In the genomic region with DNA sequence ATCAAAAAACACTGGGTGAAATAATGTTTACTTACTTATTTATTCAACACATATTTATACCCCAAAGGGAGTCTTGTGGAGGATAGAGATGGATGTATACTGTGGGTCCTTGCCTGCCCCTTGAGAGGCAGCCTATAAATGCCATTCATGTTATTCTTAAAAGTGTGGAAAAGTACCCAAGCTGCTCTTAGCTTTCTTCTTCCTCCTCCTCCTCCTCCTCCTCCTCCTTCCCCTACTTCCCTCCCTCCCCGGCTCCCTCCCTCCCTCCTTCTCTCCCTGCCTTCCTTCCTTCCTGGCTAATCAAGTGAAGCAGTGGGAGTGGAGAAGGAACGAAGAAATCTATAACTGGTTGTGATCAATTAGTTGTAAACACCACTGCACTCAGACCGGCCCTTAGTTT, we compare ENCODE assay signal across 13 cellular contexts. TPM values are rescaled to one million over a fixed set of nuclear protein-coding genes. Genes with fewer than 3 reads are reported as not detected.
DNase-seq lines count a peak whose midpoint lies in the region; ATAC-seq, FAIRE-seq and TF ChIP-seq lines count a peak whose summit lies in the region.
"Had no signal": no experiment of that assay in that cellular context is flagged by ENCODE, and none has a peak within 500 bp of the region (broad histone marks: within the 10 kb centered on the region; RNA-seq: fewer than 3 reads in every experiment).

No MANE protein-coding gene starts in this region.

- POLR2A ChIA-PET in HepG2 (lab: Yijun Ruan, JAX): interaction anchor here (1.1 to 2.4 kb wide), 2 partner anchors 18 to 24 kb away, joined by 3 to 8 read pairs; no protein-coding TSS in a partner anchor

- no peak overlapping the region for H2AFZ ChIP-seq in HepG2 (ENCODE audit: low read length)

- peak overlapping the region in 2 of 3 experiments; percentile 66 to 71; a peak in 3 of 6 replicates for H3K4me3 ChIP-seq in HepG2 (replicated peaks in 1 of 3; ENCODE audit: insufficient read depth in 1 of 3, low read depth in 2 of 3, low read length in 3 of 3)
- H3K4me3 ChIP-seq in right lobe of liver: no peak overlapping the region
- H3K4me3 ChIP-seq in SK-N-MC: no peak overlapping the region; the same call in 1 of the 2 replicates

- no peak overlapping the region for H3K9ac ChIP-seq in HepG2 (ENCODE audit: insufficient read depth, low read depth, low read length)
- H3K9ac ChIP-seq in SK-N-MC (ENCODE audit: insufficient read length): no peak overlapping the region

- CTCF ChIA-PET in HepG2 (lab: Yijun Ruan, JAX; ENCODE audit: low intra/inter-chr PET ratio, low total read pairs): no interaction called here

- peaks cover 24% of the 10 kb centered on the region for H3K4me1 ChIP-seq in HepG2 (ENCODE audit: insufficient read depth, low read length)
- no peaks in the 10 kb centered on the region for H3K4me1 ChIP-seq in right lobe of liver

- H3K4me3 Mint-ChIP-seq in endothelial cell (ENCODE audit: unreplicated experiment): peak overlapping the region; percentile 91
- H3K4me3 Mint-ChIP-seq in stimulated activated naive CD8-positive, alpha-beta T cell treated with anti-CD3 and anti-CD28 coated beads, Interleukin-15, amount 100 ng/mL, for 72 hours: peak overlapping the region; percentile 88 to 94

- BruUV-seq in HepG2 (replicated peaks; lab: Mats Ljungman, UMichigan): no TSS peak

- H3K79me2 ChIP-seq in HepG2 (ENCODE audit: insufficient read depth, low read length): peaks cover 5% of the 10 kb centered on the region

- no peak for TF ChIP-seq EP300 in HepG2 (IDR thresholded peaks at IDR 0.05; ENCODE audit: low read depth in 2 of 2, low read length in 2 of 2)
- TF ChIP-seq EP300 in HepG2 (CRISPR knock-in tag; IDR thresholded peaks at IDR 0.05; ENCODE audit: borderline replicate concordance): no peak

- H3K36me3 Mint-ChIP-seq in endothelial cell (ENCODE audit: low read depth, unreplicated experiment): no peaks in the 10 kb centered on the region
- H3K36me3 Mint-ChIP-seq: CD14-positive monocyte had no signal

- H3K4me2 ChIP-seq in HepG2 (ENCODE audit: low read depth, low read length): peak overlapping the region; percentile 84

- peaks cover 9% of the 10 kb centered on the region for H3K4me1 Mint-ChIP-seq in endothelial cell (ENCODE audit: unreplicated experiment)
- H3K4me1 Mint-ChIP-seq in stimulated activated naive CD8-positive, alpha-beta T cell treated with anti-CD3 and anti-CD28 coated beads, Interleukin-15, amount 100 ng/mL, for 72 hours: no peaks in the 10 kb centered on the region

- DNase-seq in HepG2 (ENCODE audit: low spot score) (no peak), right lobe of liver (no peak), SK-N-MC (ENCODE audit: low read depth, low spot score) (no peak), endothelial cell (ENCODE audit: low spot score) (no peak), ureter (ENCODE audit: low spot score) (no peak), GF-D8 (lab: John Stamatoyannopoulos, UW) (no peak)
- no peak for DNase-seq in stimulated activated naive CD8-positive, alpha-beta T cell treated with anti-CD3 and anti-CD28 coated beads, Interleukin-15, amount 100 ng/mL, for 72 hours
- DNase-seq: central memory CD4-positive, alpha-beta T cell; MM.1S had no signal

- no peaks in the 10 kb centered on the region for H3K27me3 Mint-ChIP-seq in endothelial cell (ENCODE audit: unreplicated experiment)
- H3K27me3 Mint-ChIP-seq in stimulated activated naive CD8-positive, alpha-beta T cell treated with anti-CD3 and anti-CD28 coated beads, Interleukin-15, amount 100 ng/mL, for 72 hours: no peaks in the 10 kb centered on the region

- intact Hi-C loops in HepG2 (cut with micrococcal nuclease; ENCODE audit: unreplicated experiment): no loop called here
- intact Hi-C loops in right lobe of liver (cut with DNase I): no loop called here

- no peak for TF ChIP-seq RAD21 in HepG2 (CRISPR knock-in tag; IDR thresholded peaks at IDR 0.05)

- H4K20me1 ChIP-seq in HepG2 (ENCODE audit: insufficient read depth, low read length): no peaks in the 10 kb centered on the region

- H3K9me3 ChIP-seq in HepG2 (ENCODE audit: low read length) (no peaks in the 10 kb centered on the region), right lobe of liver (no peaks in the 10 kb centered on the region), SK-N-MC (ENCODE audit: low read depth, low read length) (no peaks in the 10 kb centered on the region)
- H3K9me3 ChIP-seq: tibial artery had no signal

- H3K9me3 Mint-ChIP-seq in endothelial cell (ENCODE audit: unreplicated experiment): no peaks in the 10 kb centered on the region
- H3K9me3 Mint-ChIP-seq in stimulated activated naive CD8-positive, alpha-beta T cell treated with anti-CD3 and anti-CD28 coated beads, Interleukin-15, amount 100 ng/mL, for 72 hours: no peaks in the 10 kb centered on the region

- 84% methylated on average over 3 of the region's 3 CpGs for WGBS in HepG2 (ENCODE audit: low lambda C conversion rate)
- 61% methylated on average over 3 of the region's 3 CpGs for WGBS in right lobe of liver (ENCODE audit: insufficient coverage, low coverage, low lambda C conversion rate, missing lambda C conversion rate)

- no peak for TF ChIP-seq CTCF in HepG2 (CRISPR knock-in tag; IDR thresholded peaks at IDR 0.05)
- no peak for TF ChIP-seq CTCF in right lobe of liver (IDR thresholded peaks at IDR 0.05)
- TF ChIP-seq CTCF in endothelial cell (IDR thresholded peaks at IDR 0.05; ENCODE audit: unreplicated experiment): no peak

- ATAC-seq in HepG2 (no peak), right lobe of liver (no peak), GM21367 (IDR thresholded peaks at IDR 0.05; ENCODE audit: unreplicated experiment) (no peak)
- ATAC-seq in stimulated activated naive CD8-positive, alpha-beta T cell treated with anti-CD3 and anti-CD28 coated beads, Interleukin-15, amount 100 ng/mL, for 72 hours: no peak
- ATAC-seq: HCT116 had no signal

- no peak overlapping the region for H3K27ac Mint-ChIP-seq in endothelial cell (ENCODE audit: unreplicated experiment)
- no peak overlapping the region for H3K27ac Mint-ChIP-seq in stimulated activated naive CD8-positive, alpha-beta T cell treated with anti-CD3 and anti-CD28 coated beads, Interleukin-15, amount 100 ng/mL, for 72 hours

- TF ChIP-seq POLR2A in HepG2 (IDR thresholded peaks at IDR 0.05; ENCODE audit: insufficient read depth in 1 of 2, low read depth in 2 of 2, low read length in 2 of 2) (no peak), right lobe of liver (IDR thresholded peaks at IDR 0.05) (no peak)

- H3K27ac ChIP-seq in HepG2 (ENCODE audit: extremely low read length, insufficient read depth, low read length) (no peak overlapping the region), right lobe of liver (no peak overlapping the region), SK-N-MC (peak overlapping the region; percentile 42; the same call in 1 of the 2 replicates)

- H3K36me3 ChIP-seq in HepG2 (replicated peaks in 1 of 2; ENCODE audit: control insufficient read depth in 1 of 2, insufficient read depth in 2 of 2, low read length in 2 of 2) (no peaks in the 10 kb centered on the region), right lobe of liver (no peaks in the 10 kb centered on the region), SK-N-MC (ENCODE audit: insufficient read depth, low read length) (no peaks in the 10 kb centered on the region)
- H3K36me3 ChIP-seq: tibial artery had no signal

- no peaks in the 10 kb centered on the region for H3K27me3 ChIP-seq in HepG2 (ENCODE audit: control insufficient read depth in 1 of 2, insufficient read depth in 2 of 2, low read length in 2 of 2)
- no peaks in the 10 kb centered on the region for H3K27me3 ChIP-seq in right lobe of liver
- H3K27me3 ChIP-seq: tibial artery had no signal

- FAIRE-seq in HepG2 (lab: Jason Lieb, UNC): no peak

- in situ Hi-C loops in HepG2 (cut with HindIII; ENCODE audit: extremely low pct_ligation_motif_present, low pct_unique_long_range_greater_than_20kb): no loop called here

RNA-seq across cellular contexts. Expression of a gene that starts 21.2 kb away (rescaled TPM):
- total RNA-seq in HepG2 (2016; rRNA removed; fragmentation: Illumina TruSeq; extraction: Trizol) (37.7 and 51.2 TPM in 2 replicates), right lobe of liver (under 1 TPM in 5 of 6 experiments, not detected in 1; 0.12 to 0.64 (median 0.19) TPM), endothelial cell (ENCODE audit: unreplicated experiment) (92.8 TPM), ureter (0.78 TPM)
- 71.8 and 87.5 TPM in 2 replicates for total RNA-seq in HepG2 (2016; cell fraction: cytosol; rRNA removed; fragmentation: Illumina TruSeq; extraction: Trizol; ENCODE audit: low read depth)
- 37.5 and 48.2 TPM in 2 replicates for total RNA-seq in HepG2 (2016; cell fraction: insoluble cytoplasmic fraction; rRNA removed; fragmentation: Illumina TruSeq; extraction: Trizol)
- 36.5 and 37.4 TPM in 2 replicates for total RNA-seq in HepG2 (2016; cell fraction: membrane; rRNA removed; fragmentation: Illumina TruSeq; extraction: Trizol)
- total RNA-seq in HepG2 (2016; cell fraction: nucleus; rRNA removed; fragmentation: Illumina TruSeq; extraction: Trizol): 54.6 and 65.1 TPM in 2 replicates
- polyA plus RNA-seq in HepG2 (2011; rRNA removed): 33.5 and 39.5 TPM in 2 replicates
- polyA plus RNA-seq in HepG2 (2011; cell fraction: cytosol; rRNA removed): 28.4 and 31.3 TPM in 2 replicates
- 39.8 and 40.6 TPM in 2 replicates for polyA plus RNA-seq in HepG2 (2011; cell fraction: nucleus; rRNA removed)
- polyA plus RNA-seq in HepG2 (2012): 30.9 and 39.1 TPM in 2 replicates
- polyA plus RNA-seq in HepG2 (2016; cell fraction: cytosol; fragmentation: Illumina TruSeq; extraction: Trizol; ENCODE audit: low read depth): 4.7 and 5.5 TPM in 2 replicates
- polyA plus RNA-seq in HepG2 (2016; cell fraction: insoluble cytoplasmic fraction; fragmentation: Illumina TruSeq; extraction: Trizol; ENCODE audit: low read depth): 55.0 and 58.1 TPM in 2 replicates
- 15.7 and 16.9 TPM in 2 replicates for polyA plus RNA-seq in HepG2 (2016; cell fraction: membrane; fragmentation: Illumina TruSeq; extraction: Trizol; ENCODE audit: low read depth)
- polyA plus RNA-seq in HepG2 (2016; cell fraction: nucleus; fragmentation: Illumina TruSeq; extraction: Trizol; ENCODE audit: insufficient read depth, low read depth): 65.0 and 67.9 TPM in 2 replicates
- polyA minus RNA-seq in HepG2 (2011; rRNA and poly(A)+ RNA removed; ENCODE audit: low replicate concordance): 53.1 and 80.7 TPM in 2 replicates
- polyA minus RNA-seq in HepG2 (2011; cell fraction: cytosol; rRNA and poly(A)+ RNA removed): 52.8 and 73.7 TPM in 2 replicates
- 108 and 117 TPM in 2 replicates for polyA minus RNA-seq in HepG2 (2011; cell fraction: nucleus; rRNA and poly(A)+ RNA removed)

RNA-seq across cellular contexts. Expression of a gene that starts 40.3 kb away (rescaled TPM):
- total RNA-seq in HepG2 (2016; rRNA removed; fragmentation: Illumina TruSeq; extraction: Trizol): 39.1 and 52.7 TPM in 2 replicates
- 9.7 and 11.8 TPM in 2 replicates for total RNA-seq in HepG2 (2016; cell fraction: cytosol; rRNA removed; fragmentation: Illumina TruSeq; extraction: Trizol; ENCODE audit: low read depth)
- total RNA-seq in HepG2 (2016; cell fraction: insoluble cytoplasmic fraction; rRNA removed; fragmentation: Illumina TruSeq; extraction: Trizol): 42.4 and 53.4 TPM in 2 replicates
- total RNA-seq in HepG2 (2016; cell fraction: membrane; rRNA removed; fragmentation: Illumina TruSeq; extraction: Trizol): 18.1 and 19.9 TPM in 2 replicates
- 58.6 and 59.9 TPM in 2 replicates for total RNA-seq in HepG2 (2016; cell fraction: nucleus; rRNA removed; fragmentation: Illumina TruSeq; extraction: Trizol)
- 38.5 and 41.6 TPM in 2 replicates for polyA plus RNA-seq in HepG2 (2011; rRNA removed)
- 17.7 and 19.0 TPM in 2 replicates for polyA plus RNA-seq in HepG2 (2011; cell fraction: cytosol; rRNA removed)
- polyA plus RNA-seq in HepG2 (2011; cell fraction: nucleus; rRNA removed): 52.2 and 74.4 TPM in 2 replicates
- polyA plus RNA-seq in HepG2 (2012): 22.3 and 41.5 TPM in 2 replicates
- 11.2 and 11.6 TPM in 2 replicates for polyA plus RNA-seq in HepG2 (2016; cell fraction: cytosol; fragmentation: Illumina TruSeq; extraction: Trizol; ENCODE audit: low read depth)
- 117 and 127 TPM in 2 replicates for polyA plus RNA-seq in HepG2 (2016; cell fraction: insoluble cytoplasmic fraction; fragmentation: Illumina TruSeq; extraction: Trizol; ENCODE audit: low read depth)
- 23.2 and 23.3 TPM in 2 replicates for polyA plus RNA-seq in HepG2 (2016; cell fraction: membrane; fragmentation: Illumina TruSeq; extraction: Trizol; ENCODE audit: low read depth)
- 182 and 185 TPM in 2 replicates for polyA plus RNA-seq in HepG2 (2016; cell fraction: nucleus; fragmentation: Illumina TruSeq; extraction: Trizol; ENCODE audit: insufficient read depth, low read depth)
- 28.3 and 56.1 TPM in 2 replicates for polyA minus RNA-seq in HepG2 (2011; rRNA and poly(A)+ RNA removed; ENCODE audit: low replicate concordance)
- polyA minus RNA-seq in HepG2 (2011; cell fraction: cytosol; rRNA and poly(A)+ RNA removed): 14.5 and 23.9 TPM in 2 replicates
- 117 and 142 TPM in 2 replicates for polyA minus RNA-seq in HepG2 (2011; cell fraction: nucleus; rRNA and poly(A)+ RNA removed)
- 10 to 100 TPM; 11.1 to 34.9 (median 24.7) TPM for total RNA-seq in right lobe of liver
- total RNA-seq in endothelial cell (ENCODE audit: unreplicated experiment): 107 TPM
- total RNA-seq in ureter: 147 TPM

Comparison
In these comparisons a context has a peak if more than half of its experiments do, and no peak if none do; other contexts are left out.
1. H3K4me3 ChIP-seq: peak in HepG2 (2 of 3); none in right lobe of liver (0 of 3) and SK-N-MC (single experiment).
2. RNA of a gene that starts 21.2 kb away (total RNA-seq): 92.8 TPM in endothelial cell (single experiment) and 36.5 to 87.5 TPM in HepG2; 0.78 TPM in ureter (single experiment) and 0.12 to 0.64 TPM in right lobe of liver; every median in the first group is over 10 times any median in the second.